ENCODE assay signal across 7 cellular contexts in the genomic region with DNA sequence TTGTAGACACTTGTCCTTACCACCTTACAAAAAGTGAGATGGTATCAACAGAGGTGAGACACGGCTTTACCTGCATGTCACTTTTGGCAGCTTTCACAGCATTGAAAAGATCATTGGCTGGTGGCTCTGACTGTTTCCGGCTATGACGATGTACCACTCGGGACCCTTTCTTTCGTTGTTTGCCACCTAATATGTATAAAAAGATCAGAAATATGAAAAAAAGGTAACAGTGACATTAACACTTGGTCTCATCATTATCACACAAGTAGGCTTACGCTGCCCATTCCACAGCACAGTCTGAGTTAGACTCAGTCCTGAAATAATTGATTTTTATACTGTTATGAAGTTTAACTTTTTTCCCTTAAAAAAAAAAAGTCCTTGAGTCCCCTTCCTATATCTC. TPM values are rescaled to one million over a fixed set of nuclear protein-coding genes. Genes with fewer than 3 reads are reported as not detected.
"Had no signal": no experiment of that assay in that cellular context is flagged by ENCODE, and none has a peak within 500 bp of the region (broad histone marks: within the 10 kb centered on the region; RNA-seq: fewer than 3 reads in every experiment).

No MANE protein-coding gene starts in this region.

RNA-seq across cellular contexts. Expression of a gene that starts 29.1 kb away (rescaled TPM):
- total RNA-seq: LHCN-M2, MCF 10A, NCI-H460, Peyer's patch, Right ventricle myocardium inferior, SJCRH30, SK-MEL-5 had no signal
